ENCODE assay signal across 14 cellular contexts in the genomic region with DNA sequence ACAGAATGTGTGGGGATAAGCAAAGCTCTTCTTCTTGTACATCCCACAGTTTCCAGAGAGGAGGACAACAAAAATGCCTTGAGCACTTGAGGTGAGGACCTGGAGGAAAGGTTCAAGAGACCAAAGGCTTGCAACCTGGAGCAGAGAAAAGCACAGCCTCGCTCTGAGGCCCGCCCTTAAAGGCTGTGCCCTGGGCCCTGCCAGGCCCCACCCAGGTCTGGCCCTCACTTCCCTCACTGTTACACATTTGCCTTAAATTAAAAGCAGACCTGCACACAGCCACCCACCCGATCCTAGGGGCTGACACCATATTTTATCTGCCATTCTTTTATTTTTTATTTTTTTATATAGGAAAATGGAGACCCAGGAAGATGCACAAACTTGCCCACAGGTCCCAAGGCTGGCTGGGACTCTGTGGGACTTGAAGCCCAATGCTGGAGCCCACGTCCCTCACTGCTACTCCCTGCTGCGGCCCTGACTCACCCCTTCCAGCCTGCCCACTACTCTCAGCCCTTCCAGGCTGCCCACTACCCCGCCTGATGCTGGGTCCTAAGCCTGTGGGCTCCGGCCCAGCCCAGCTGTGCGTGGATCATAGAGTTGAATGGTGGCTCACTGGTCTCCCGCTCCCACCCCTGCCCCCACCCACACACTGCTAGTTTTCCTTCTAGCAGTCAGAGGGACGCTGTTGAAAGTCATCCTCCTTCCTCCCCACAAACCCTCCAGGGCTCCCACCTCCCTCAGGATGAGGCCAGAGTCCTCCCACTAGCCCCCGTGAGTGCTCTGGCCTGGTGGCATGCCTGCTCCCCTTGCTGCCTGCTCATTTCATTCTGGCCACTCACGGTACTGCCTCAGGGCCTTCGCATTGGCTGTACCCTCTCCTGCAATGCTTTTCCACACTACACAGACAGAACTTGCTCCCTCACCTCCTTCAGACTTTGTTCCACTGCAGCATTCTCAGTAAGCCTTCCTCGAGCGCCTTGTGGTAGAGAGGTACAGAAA.
DNase-seq lines count a peak whose midpoint lies in the region; ATAC-seq and TF ChIP-seq lines count a peak whose summit lies in the region.
"Had no signal": no experiment of that assay in that cellular context is flagged by ENCODE, and none has a peak within 500 bp of the region (broad histone marks: within the 10 kb centered on the region; RNA-seq: fewer than 3 reads in every experiment).

No MANE protein-coding gene starts in this region.

- intact Hi-C loops in gastrocnemius medialis (cut with DNase I; ENCODE audit: low total_unique reads), result loop anchor here (5.0 kb wide), 1 partner anchor 48 kb away; no protein-coding TSS in a partner anchor

- peak; percentile 36 to 57 for ATAC-seq in gastrocnemius medialis
- ATAC-seq: activated CD8-positive, alpha-beta T cell treated with anti-CD3 and anti-CD28 coated beads, Interleukin-2, amount 10 ng/mL, durations not matched to agents 7 days and 5 days had no signal

- H3K36me3 ChIP-seq in ACC112 (ENCODE audit: insufficient read depth, low read length), result no peaks in the 10 kb centered on the region
- no peaks in the 10 kb centered on the region for H3K36me3 ChIP-seq in HEK293 (ENCODE audit: control insufficient read depth in 2 of 2, insufficient read depth in 1 of 2, low read length in 2 of 2)
- no peaks in the 10 kb centered on the region for H3K36me3 ChIP-seq in gastrocnemius medialis

- H2AFZ ChIP-seq in ACC112 (ENCODE audit: low read length, unreplicated experiment), result peak overlapping the region; percentile 41

- no peaks in the 10 kb centered on the region for H3K9me3 ChIP-seq in HEK293 (ENCODE audit: control insufficient read depth, insufficient read depth, low read depth, low read length)
- no peaks in the 10 kb centered on the region for H3K9me3 ChIP-seq in gastrocnemius medialis

- peaks cover 26% of the 10 kb centered on the region for H3K4me1 ChIP-seq in ACC112 (ENCODE audit: control insufficient read depth, insufficient read depth, low read length, unreplicated experiment)
- H3K4me1 ChIP-seq in HEK293 (ENCODE audit: control insufficient read depth, insufficient read depth, low read length), result no peaks in the 10 kb centered on the region
- H3K4me1 ChIP-seq in gastrocnemius medialis, result no peaks in the 10 kb centered on the region

- TF ChIP-seq POLR2A in gastrocnemius medialis (IDR thresholded peaks at IDR 0.05), result no peak

- POLR2A ChIA-PET in HEK293 (lab: Yijun Ruan, JAX), result no interaction called here

- H3K79me2 ChIP-seq in ACC112 (ENCODE audit: control insufficient read depth, insufficient read depth, low read length, unreplicated experiment), result no peaks in the 10 kb centered on the region

- DNase-seq in fibroblast of peridontal ligament (ENCODE audit: extremely low read depth) (peak; percentile 49), gastrocnemius medialis (peak in 1 of 2 donors; percentile 47), DMS114 treated with DMSO at 0.1 percent for 48 hours (lab: John Stamatoyannopoulos, UW; ENCODE audit: unreplicated experiment) (no peak), NCI-H526 (lab: John Stamatoyannopoulos, UW) (no peak), iPS-NIHi11 (ENCODE audit: low spot score) (no peak), RKO (ENCODE audit: low spot score) (no peak)
- DNase-seq: activated CD8-positive, alpha-beta T cell treated with anti-CD3 and anti-CD28 coated beads, Interleukin-2, amount 10 ng/mL, durations not matched to agents 7 days and 5 days; activated effector memory CD4-positive, alpha-beta T cell treated with Interleukin-2 at 50 U/mL for 16 hours; DMS53; NCI-H1048; stimulated activated CD4-positive, alpha-beta T cell treated with anti-CD3 and anti-CD28 coated beads, Interleukin-4, amount 100 ng/mL, for 1 hour had no signal

- no peaks in the 10 kb centered on the region for H3K27me3 ChIP-seq in ACC112 (ENCODE audit: insufficient read depth, low read length)
- peaks cover 0 to 5% (median 0%) of the 10 kb centered on the region in 3 donors for H3K27me3 ChIP-seq in gastrocnemius medialis

- H3K27ac ChIP-seq in ACC112 (ENCODE audit: low read depth, low read length), result peak overlapping the region; percentile 54
- H3K27ac ChIP-seq in HEK293 (ENCODE audit: extremely low read depth, low read depth, low read length), result no peak overlapping the region
- peak overlapping the region in 3 of 4 donors; percentile 52 to 64 (median 59) for H3K27ac ChIP-seq in gastrocnemius medialis
- H3K27ac ChIP-seq: SK-N-MC had no signal

- TF ChIP-seq CTCF in HEK293 (tag by site-specific recombination; IDR thresholded peaks at IDR 0.05) (no peak), gastrocnemius medialis (IDR thresholded peaks at IDR 0.05 in 4 of 5, conservative IDR thresholded peaks at IDR 0.05 in 1 of 5) (no peak)

- no peak overlapping the region for H3K4me3 ChIP-seq in ACC112 (ENCODE audit: low read depth, low read length)
- H3K4me3 ChIP-seq in HEK293 (ENCODE audit: low read depth, low read length), result no peak overlapping the region
- no peak overlapping the region for H3K4me3 ChIP-seq in gastrocnemius medialis
- H3K4me3 ChIP-seq: SK-N-MC had no signal

- in situ Hi-C loops in gastrocnemius medialis (cut with MboI; ENCODE audit: low sequenced_read_pairs in 4 of 4), result no loop called here

- CTCF ChIA-PET in HEK293 (lab: Yijun Ruan, JAX), result interaction anchor here (0.9 kb wide), 1 partner anchor 12 kb away, joined by 4 read pairs; no protein-coding TSS in a partner anchor

TF ChIP-seq in HEK293, 187 proteins besides CTCF, POLR2A, EP300 and RAD21:
- TF ChIP-seq EGR2 (tag by site-specific recombination; IDR thresholded peaks at IDR 0.05; ENCODE audit: low read depth) (peak; percentile 87), ZFHX2 (tag by site-specific recombination; conservative IDR thresholded peaks at IDR 0.05) (peak; percentile 90), ZNF391 (tag by site-specific recombination; IDR thresholded peaks at IDR 0.05; ENCODE audit: borderline replicate concordance, low read depth) (no peak), ZNF335 (tag by site-specific recombination; conservative IDR thresholded peaks at IDR 0.05) (0 out of 2 replicates have a peak, but pooled peaks have one; percentile 14), ZNF157 (tag by site-specific recombination; IDR thresholded peaks at IDR 0.05) (no peak)
- TF ChIP-seq, protein P1, sequence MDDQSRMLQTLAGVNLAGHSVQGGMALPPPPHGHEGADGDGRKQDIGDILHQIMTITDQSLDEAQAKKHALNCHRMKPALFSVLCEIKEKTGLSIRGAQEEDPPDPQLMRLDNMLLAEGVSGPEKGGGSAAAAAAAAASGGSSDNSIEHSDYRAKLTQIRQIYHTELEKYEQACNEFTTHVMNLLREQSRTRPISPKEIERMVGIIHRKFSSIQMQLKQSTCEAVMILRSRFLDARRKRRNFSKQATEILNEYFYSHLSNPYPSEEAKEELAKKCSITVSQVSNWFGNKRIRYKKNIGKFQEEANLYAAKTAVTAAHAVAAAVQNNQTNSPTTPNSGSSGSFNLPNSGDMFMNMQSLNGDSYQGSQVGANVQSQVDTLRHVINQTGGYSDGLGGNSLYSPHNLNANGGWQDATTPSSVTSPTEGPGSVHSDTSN (CRISPR knock-in tag; IDR thresholded peaks at IDR 0.05), result no peak
TF ChIP-seq in HEK293: peak in this region for 3.
